ENCODE assay signal across 9 cellular contexts in genomic region chr3:36943601-36944000, GRCh38. TPM values are rescaled to one million over a fixed set of nuclear protein-coding genes. Genes with fewer than 3 reads are reported as not detected.
A peak's percentile ranks its signal among the peaks of the same experiment; 100 is the strongest.
DNase-seq lines count a peak whose midpoint lies in the region; ATAC-seq, FAIRE-seq and TF ChIP-seq lines count a peak whose summit lies in the region.
"Had no signal": no experiment of that assay in that cellular context is flagged by ENCODE, and none has a peak within 500 bp of the region (broad histone marks: within the 10 kb centered on the region; RNA-seq: fewer than 3 reads in every experiment).

No MANE protein-coding gene starts in this region.

- TF ChIP-seq POLR2A in endothelial cell of umbilical vein (IDR thresholded peaks at IDR 0.05; ENCODE audit: low read depth, low read length) = no peak

- intact Hi-C loops in Caco-2 (cut with micrococcal nuclease; ENCODE audit: unreplicated experiment) (no loop called here), endothelial cell of umbilical vein (cut with micrococcal nuclease) (no loop called here)

- POLR2A ChIA-PET in Caco-2 (lab: Charles Lee) (no interaction called here), endothelial cell of umbilical vein (lab: Charles Lee) (no interaction called here)

- no peaks in the 10 kb centered on the region for H4K20me1 ChIP-seq in OCI-LY3 (ENCODE audit: insufficient read depth, low read length)
- no peaks in the 10 kb centered on the region for H4K20me1 ChIP-seq in endothelial cell of umbilical vein (replicated peaks; ENCODE audit: control insufficient read depth, extremely low read depth, insufficient read depth, low read length)

- H2AFZ ChIP-seq in OCI-LY3 (ENCODE audit: low read depth, low read length) = no peak overlapping the region
- peak overlapping the region; percentile 96 for H2AFZ ChIP-seq in endothelial cell of umbilical vein (ENCODE audit: low read depth, low read length)
- H2AFZ ChIP-seq in parathyroid adenoma = peak overlapping the region; percentile 99

- H3K9me3 Mint-ChIP-seq in Caco-2 (ENCODE audit: unreplicated experiment) = peaks cover 6% of the 10 kb centered on the region

- peak overlapping the region; percentile 79 for H3K4me2 ChIP-seq in OCI-LY3 (ENCODE audit: low read length)
- peak overlapping the region; percentile 98 for H3K4me2 ChIP-seq in endothelial cell of umbilical vein (ENCODE audit: insufficient read depth, low read length)
- peak overlapping the region; percentile 75 for H3K4me2 ChIP-seq in parathyroid adenoma (ENCODE audit: low read length)

- no peak for DNase-seq in Caco-2
- no peak for DNase-seq in endothelial cell of umbilical vein (ENCODE audit: low read depth, low spot score)
- DNase-seq in mucosa of gallbladder (ENCODE audit: low spot score) = no peak
- no peak for DNase-seq in DMS153 treated with DMSO at 0.1 percent for 48 hours (lab: John Stamatoyannopoulos, UW; ENCODE audit: unreplicated experiment)

- H3K36me3 Mint-ChIP-seq in Caco-2 (ENCODE audit: insufficient read depth, unreplicated experiment) = peaks cover 2% of the 10 kb centered on the region

- peaks cover 16% of the 10 kb centered on the region for H3K9me3 ChIP-seq in Caco-2
- H3K9me3 ChIP-seq in OCI-LY3 (ENCODE audit: insufficient read depth, low read length) = peaks cover 8% of the 10 kb centered on the region; the same call in 1 of the 2 replicates
- no peaks in the 10 kb centered on the region for H3K9me3 ChIP-seq in endothelial cell of umbilical vein (replicated peaks; ENCODE audit: control insufficient read depth, insufficient read depth, low read length)
- H3K9me3 ChIP-seq in parathyroid adenoma (ENCODE audit: control insufficient read depth, low read length) = no peaks in the 10 kb centered on the region

- H3K4me3 ChIP-seq in Caco-2 (ENCODE audit: low read depth, low read length) = peak overlapping the region; percentile 73
- H3K4me3 ChIP-seq in OCI-LY3 (ENCODE audit: low read length) = peak overlapping the region; percentile 78
- peak overlapping the region; percentile 56 to 85 (median 69) for H3K4me3 ChIP-seq in endothelial cell of umbilical vein (replicated peaks in 1 of 3; ENCODE audit: insufficient read depth in 1 of 3, low read depth in 1 of 3, low read length in 3 of 3)
- peak overlapping the region; percentile 67 for H3K4me3 ChIP-seq in parathyroid adenoma (ENCODE audit: low read depth, low read length)

- FAIRE-seq in endothelial cell of umbilical vein (lab: Jason Lieb, UNC) = no peak

- TF ChIP-seq CTCF in Caco-2 (IDR thresholded peaks at IDR 0.05; ENCODE audit: insufficient read depth in 1 of 2, low read depth in 1 of 2, low read length in 1 of 2, severe bottlenecking in 1 of 2, unreplicated experiment in 1 of 2) (no peak), OCI-LY3 (IDR thresholded peaks at IDR 0.05; ENCODE audit: low read depth, low read length) (no peak), endothelial cell of umbilical vein (IDR thresholded peaks at IDR 0.05; ENCODE audit: extremely low read depth in 1 of 2, insufficient read depth in 1 of 2, low read depth in 1 of 2, low read length in 2 of 2) (no peak), parathyroid adenoma (IDR thresholded peaks at IDR 0.05) (no peak)

- peak overlapping the region; percentile 55 for H3K27ac Mint-ChIP-seq in Caco-2 (ENCODE audit: unreplicated experiment)

- no peaks in the 10 kb centered on the region for H3K36me3 ChIP-seq in Caco-2 (ENCODE audit: control insufficient read depth, insufficient read depth, low read length)
- peaks cover 4% of the 10 kb centered on the region for H3K36me3 ChIP-seq in OCI-LY3 (replicated peaks; ENCODE audit: low read depth, low read length)
- no peaks in the 10 kb centered on the region for H3K36me3 ChIP-seq in endothelial cell of umbilical vein (ENCODE audit: control insufficient read depth in 2 of 2, extremely low read depth in 1 of 2, insufficient read depth in 2 of 2, low read length in 2 of 2)
- no peaks in the 10 kb centered on the region for H3K36me3 ChIP-seq in parathyroid adenoma (ENCODE audit: control insufficient read depth, insufficient read depth, low read length)

- H3K79me2 ChIP-seq in OCI-LY3 (ENCODE audit: low read length) = peaks cover 41% of the 10 kb centered on the region
- no peaks in the 10 kb centered on the region for H3K79me2 ChIP-seq in endothelial cell of umbilical vein (ENCODE audit: control insufficient read depth, insufficient read depth, low read length)
- H3K79me2 ChIP-seq in parathyroid adenoma = no peaks in the 10 kb centered on the region

- peak overlapping the region; percentile 90 for H3K9ac ChIP-seq in OCI-LY3 (ENCODE audit: low read length)
- peak overlapping the region; percentile 57 for H3K9ac ChIP-seq in endothelial cell of umbilical vein (replicated peaks; ENCODE audit: extremely low read depth, insufficient read depth, low read length)
- H3K9ac ChIP-seq in parathyroid adenoma = no peak overlapping the region

- no peaks in the 10 kb centered on the region for H3K9me1 ChIP-seq in endothelial cell of umbilical vein (replicated peaks; ENCODE audit: control insufficient read depth, extremely low read depth, insufficient read depth, low read length)

- H3K4me3 Mint-ChIP-seq in Caco-2 (ENCODE audit: unreplicated experiment) = peak overlapping the region; percentile 81

- no peak for ATAC-seq in HG02678 (IDR thresholded peaks at IDR 0.05; ENCODE audit: unreplicated experiment)
- ATAC-seq in HG02973 (IDR thresholded peaks at IDR 0.05; ENCODE audit: unreplicated experiment) = no peak
- ATAC-seq: HCT116 had no signal

- dilution Hi-C loops in endothelial cell of umbilical vein (cut with MboI; ENCODE audit: extremely low pct_ligation_motif_present, low sequenced_read_pairs) = no loop called here

- peaks cover 7% of the 10 kb centered on the region; the same call in 1 of the 2 replicates for H3K4me1 ChIP-seq in Caco-2
- H3K4me1 ChIP-seq in OCI-LY3 (ENCODE audit: low read length) = peaks cover 8% of the 10 kb centered on the region
- peaks cover 12% of the 10 kb centered on the region for H3K4me1 ChIP-seq in endothelial cell of umbilical vein (ENCODE audit: control insufficient read depth, extremely low read depth, insufficient read depth, low read length)
- no peaks in the 10 kb centered on the region for H3K4me1 ChIP-seq in parathyroid adenoma

- H3K4me1 Mint-ChIP-seq in Caco-2 (ENCODE audit: low read depth, unreplicated experiment) = no peaks in the 10 kb centered on the region

- H3K27ac ChIP-seq in OCI-LY3 (ENCODE audit: low read length) (peak overlapping the region; percentile 59; the same call in 1 of the 2 replicates), endothelial cell of umbilical vein (ENCODE audit: insufficient read depth, low read depth, low read length) (no peak overlapping the region), parathyroid adenoma (peak overlapping the region; percentile 60)

- CTCF ChIA-PET in Caco-2 (lab: Charles Lee) (interaction anchor here (1.0 to 2.0 kb wide), 3 partner anchors 15 to 151 kb away, joined by 3 to 10 read pairs (median 9); no protein-coding TSS in a partner anchor), endothelial cell of umbilical vein (lab: Charles Lee) (interaction anchor here (0.9 to 3.5 kb wide), 7 partner anchors 8 to 75 kb away, joined by 3 to 19 read pairs (median 4); no protein-coding TSS in a partner anchor)

- H3K27me3 ChIP-seq in Caco-2 (replicated peaks; ENCODE audit: control insufficient read depth, insufficient read depth, low read length) = no peaks in the 10 kb centered on the region
- H3K27me3 ChIP-seq in OCI-LY3 (ENCODE audit: low read depth, low read length) = no peaks in the 10 kb centered on the region
- H3K27me3 ChIP-seq in endothelial cell of umbilical vein (ENCODE audit: control insufficient read depth in 2 of 2, insufficient read depth in 2 of 2, low read length in 2 of 2) = no peaks in the 10 kb centered on the region
- no peaks in the 10 kb centered on the region for H3K27me3 ChIP-seq in parathyroid adenoma (ENCODE audit: control insufficient read depth, insufficient read depth, low read length)

- BruUV-seq in Caco-2 (replicated peaks; lab: Mats Ljungman, UMichigan) (no TSS peak), endothelial cell of umbilical vein (replicated peaks; lab: Mats Ljungman, UMichigan) (no TSS peak)

- no peaks in the 10 kb centered on the region for H3K27me3 Mint-ChIP-seq in Caco-2 (ENCODE audit: insufficient read depth, unreplicated experiment)

TF ChIP-seq in endothelial cell of umbilical vein, 7 proteins besides CTCF, POLR2A, EP300 and RAD21 (continues in another document):
- TF ChIP-seq MYC (IDR thresholded peaks at IDR 0.05; ENCODE audit: low read depth, low read length) = no peak

RNA-seq across cellular contexts. Expression of gene TRANK1, which starts 1.3 kb away (rescaled TPM):
- total RNA-seq in Caco-2 (2022) = 4.3 and 5.0 TPM in 2 replicates
- total RNA-seq in endothelial cell of umbilical vein = 8.0 and 14.4 TPM in 2 replicates
- 3.5 and 4.6 TPM in 2 replicates for polyA plus RNA-seq in endothelial cell of umbilical vein
- 2.9 and 3.7 TPM in 2 replicates for polyA plus RNA-seq in endothelial cell of umbilical vein (2011; cell fraction: cytosol; rRNA removed)
- polyA plus RNA-seq in endothelial cell of umbilical vein (2011; cell fraction: nucleus; rRNA removed) = 13.9 and 15.8 TPM in 2 replicates
- polyA plus RNA-seq in endothelial cell of umbilical vein (2012) = 6.8 and 7.3 TPM in 2 replicates
- polyA minus RNA-seq in endothelial cell of umbilical vein = 18.2 and 26.1 TPM in 2 replicates
- polyA minus RNA-seq in endothelial cell of umbilical vein (2011; cell fraction: cytosol; rRNA and poly(A)+ RNA removed) = 2.8 TPM
- polyA minus RNA-seq in endothelial cell of umbilical vein (2011; cell fraction: nucleus; rRNA and poly(A)+ RNA removed) = 8.4 and 10.6 TPM in 2 replicates
- 44.2 TPM for total RNA-seq in mucosa of gallbladder

RNA-seq across cellular contexts. Expression of gene EPM2AIP1, which starts 49.3 kb away (rescaled TPM):
- total RNA-seq in Caco-2 (2022) (12.2 and 18.7 TPM in 2 replicates), endothelial cell of umbilical vein (13.9 and 15.1 TPM in 2 replicates), mucosa of gallbladder (24.6 TPM)
- polyA plus RNA-seq in endothelial cell of umbilical vein = 4.5 and 5.4 TPM in 2 replicates
- 3.2 and 3.8 TPM in 2 replicates for polyA plus RNA-seq in endothelial cell of umbilical vein (2011; cell fraction: cytosol; rRNA removed)
- polyA plus RNA-seq in endothelial cell of umbilical vein (2011; cell fraction: nucleus; rRNA removed) = 7.8 and 13.7 TPM in 2 replicates
- polyA plus RNA-seq in endothelial cell of umbilical vein (2012) = 5.9 and 8.0 TPM in 2 replicates
- polyA minus RNA-seq in endothelial cell of umbilical vein = 14.0 and 18.3 TPM in 2 replicates
- polyA minus RNA-seq in endothelial cell of umbilical vein (2011; cell fraction: cytosol; rRNA and poly(A)+ RNA removed) = 7.6 TPM
- polyA minus RNA-seq in endothelial cell of umbilical vein (2011; cell fraction: nucleus; rRNA and poly(A)+ RNA removed) = 16.1 and 22.5 TPM in 2 replicates

RNA-seq across cellular contexts. Expression of gene MLH1, which starts 49.7 kb away (rescaled TPM):
- total RNA-seq in Caco-2 (2022) (49.6 and 51.0 TPM in 2 replicates), endothelial cell of umbilical vein (30.1 and 32.9 TPM in 2 replicates), mucosa of gallbladder (30.0 TPM)
- polyA plus RNA-seq in endothelial cell of umbilical vein = 19.2 and 22.2 TPM in 2 replicates
- polyA plus RNA-seq in endothelial cell of umbilical vein (2011; cell fraction: cytosol; rRNA removed) = 28.7 and 35.5 TPM in 2 replicates
- polyA plus RNA-seq in endothelial cell of umbilical vein (2011; cell fraction: nucleus; rRNA removed) = 36.9 and 37.4 TPM in 2 replicates
- 21.1 and 24.6 TPM in 2 replicates for polyA plus RNA-seq in endothelial cell of umbilical vein (2012)
- 28.9 and 39.7 TPM in 2 replicates for polyA minus RNA-seq in endothelial cell of umbilical vein
- 27.9 TPM for polyA minus RNA-seq in endothelial cell of umbilical vein (2011; cell fraction: cytosol; rRNA and poly(A)+ RNA removed)
- polyA minus RNA-seq in endothelial cell of umbilical vein (2011; cell fraction: nucleus; rRNA and poly(A)+ RNA removed) = 23.3 and 25.9 TPM in 2 replicates
